ENCODE assay signal across 8 cellular contexts in genomic region chr9:93451762-93452709, GRCh38. TPM values are rescaled to one million over a fixed set of nuclear protein-coding genes. Genes with fewer than 3 reads are reported as not detected.
DNase-seq lines count a peak whose midpoint lies in the region; ATAC-seq and TF ChIP-seq lines count a peak whose summit lies in the region.

No MANE protein-coding gene starts in this region.

- peak overlapping the region; percentile 67 to 96 (median 84) for H3K4me3 ChIP-seq in sigmoid colon

- TF ChIP-seq EP300 in sigmoid colon (IDR thresholded peaks at IDR 0.05) = no peak

- H3K9me3 ChIP-seq in sigmoid colon = no peaks in the 10 kb centered on the region

- DNase-seq in GM10266 (ENCODE audit: extremely low spot score) = peak; percentile 51
- DNase-seq in T-helper 1 cell = peak; percentile 12 to 53 (median 31)
- DNase-seq in anterior cingulate cortex (lab: John Stamatoyannopoulos, UW) = peak in 42 of 58 donors; percentile 22 to 81 (median 49)
- DNase-seq in hypothalamus (lab: John Stamatoyannopoulos, UW) = peak in 35 of 51 donors; percentile 18 to 70 (median 48)
- DNase-seq in sigmoid colon = peak; percentile 78

- ATAC-seq in HG02973 (IDR thresholded peaks at IDR 0.05; ENCODE audit: unreplicated experiment) (peak; percentile 11), HG03457 (IDR thresholded peaks at IDR 0.05; ENCODE audit: unreplicated experiment) (no peak), HG02884 (IDR thresholded peaks at IDR 0.05; ENCODE audit: unreplicated experiment) (no peak)

- no peaks in the 10 kb centered on the region for H3K27me3 ChIP-seq in sigmoid colon

- intact Hi-C loops in sigmoid colon (cut with DNase I) = loop anchor here (5.0 to 10.0 kb wide), 3 partner anchors 55 to 355 kb away; partner anchors contain the start of genes CARD19 and WNK2

- TF ChIP-seq CTCF in GM10266 (IDR thresholded peaks at IDR 0.05; ENCODE audit: control insufficient read depth, insufficient read depth, low read depth, missing control alignments) (no peak), sigmoid colon (IDR thresholded peaks at IDR 0.05) (peak in 3 of 4 experiments; percentile 10 to 42 (median 27))

- peaks cover 9 to 26% (median 14%) of the 10 kb centered on the region in 4 donors for H3K36me3 ChIP-seq in sigmoid colon

- H3K27ac ChIP-seq in sigmoid colon = peak overlapping the region; percentile 93 to 100 (median 98)

- no peak for TF ChIP-seq POLR2A in sigmoid colon (IDR thresholded peaks at IDR 0.05)

- H3K4me1 ChIP-seq in sigmoid colon = peaks cover 0 to 46% (median 40%) of the 10 kb centered on the region in 4 donors

- 0 to 1% methylated on average over 108 of the region's 108 CpGs for WGBS in sigmoid colon, 2 donors

RNA-seq across cellular contexts. Expression of gene FAM120A, which starts 0.6 kb away (rescaled TPM):
- 100 to 1,000 TPM in 1 of 4 donors, 10 to 100 TPM in 3; 59.9 to 102 (median 65.1) TPM for total RNA-seq in sigmoid colon
- 100 to 1,000 TPM in 1 of 3 donors, 10 to 100 TPM in 2; 61.9 to 106 (median 85.3) TPM for polyA plus RNA-seq in sigmoid colon

RNA-seq across cellular contexts. Expression of gene FAM120AOS, which starts 1.3 kb away (rescaled TPM):
- total RNA-seq in sigmoid colon = 10 to 100 TPM; 53.5 to 64.9 (median 61.6) TPM
- polyA plus RNA-seq in sigmoid colon = 10 to 100 TPM; 50.3 to 86.5 (median 82.9) TPM
